In the genomic region with DNA sequence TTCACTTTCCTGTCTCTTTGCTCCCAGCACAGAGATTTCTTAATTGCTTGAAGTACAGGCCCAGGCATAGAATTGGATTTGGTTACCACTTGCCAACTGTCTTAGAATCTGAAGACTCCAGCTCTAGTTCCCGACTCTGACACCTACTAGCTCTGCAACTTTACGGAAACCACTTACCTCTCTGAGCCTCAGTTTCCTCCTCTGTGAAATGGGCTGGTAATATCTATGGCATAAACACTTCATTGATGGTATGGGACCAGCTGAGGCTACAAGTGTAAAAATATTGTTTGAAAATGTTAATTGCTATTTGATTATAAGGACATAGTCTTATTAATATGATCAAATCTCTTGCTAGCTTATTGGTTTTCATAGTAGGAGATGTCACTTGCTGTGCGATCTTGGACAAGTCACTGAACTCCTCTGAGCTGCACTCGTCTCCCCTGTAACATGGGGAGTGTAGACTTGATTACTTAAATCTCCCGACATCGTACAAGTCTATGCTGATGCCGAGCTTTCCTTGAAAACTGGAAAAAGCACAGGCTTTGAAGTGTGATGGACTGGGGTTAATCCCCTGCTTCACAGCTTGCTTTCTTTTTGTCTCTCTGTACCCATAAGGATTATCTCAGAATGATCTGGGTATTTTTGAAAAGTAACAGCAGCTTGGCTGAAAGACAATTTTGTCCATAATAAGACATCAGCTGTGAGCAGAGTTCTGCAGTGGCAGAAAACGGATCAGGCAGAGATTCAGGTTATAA, we compare ENCODE assay signal across 34 cellular contexts. TPM values are rescaled to one million over a fixed set of nuclear protein-coding genes. Genes with fewer than 3 reads are reported as not detected.
"Had no signal": no experiment of that assay in that cellular context is flagged by ENCODE, and none has a peak within 500 bp of the region (broad histone marks: within the 10 kb centered on the region; RNA-seq: fewer than 3 reads in every experiment).

No MANE protein-coding gene starts in this region.

- H3K9me3 Mint-ChIP-seq: activated T-cell treated with anti-CD3 and anti-CD28 coated beads, Interleukin-2, amount 50 U/mL, for 24 hours had no signal

- ATAC-seq: activated naive CD4-positive, alpha-beta T cell treated with anti-CD3 and anti-CD28 coated beads, Interleukin-2, amount 50 U/mL, for 72 hours; activated T-cell treated with anti-CD3 and anti-CD28 coated beads, Interleukin-2, amount 50 U/mL, for 72 hours; esophagus mucosa; foreskin keratinocyte; gastroesophageal sphincter; heart right ventricle; WTC11 had no signal

- H3K27me3 ChIP-seq: ascending aorta, breast epithelium, cardiac muscle cell, dorsolateral prefrontal cortex, foreskin keratinocyte, heart right ventricle had no signal

- H3K4me1 Mint-ChIP-seq: activated CD4-positive, alpha-beta memory T cell treated with anti-CD3 and anti-CD28 coated beads, Interleukin-2, amount 10 ng/mL, durations not matched to agents 7 days and 5 days; activated CD4-positive, alpha-beta T cell treated with anti-CD3 and anti-CD28 coated beads, Interleukin-2, amount 10 ng/mL, durations not matched to agents 7 days and 5 days; activated naive CD4-positive, alpha-beta T cell treated with anti-CD3 and anti-CD28 coated beads, Interleukin-2, amount 10 ng/mL, durations not matched to agents 7 days and 5 days; activated naive CD8-positive, alpha-beta T cell treated with anti-CD3 and anti-CD28 coated beads, Interleukin-2, amount 10 ng/mL, durations not matched to agents 7 days and 5 days; WTC11 had no signal

- H3K27ac Mint-ChIP-seq: activated CD4-positive, alpha-beta memory T cell treated with anti-CD3 and anti-CD28 coated beads, Interleukin-2, amount 10 ng/mL, durations not matched to agents 7 days and 5 days; activated CD4-positive, alpha-beta T cell treated with anti-CD3 and anti-CD28 coated beads, Interleukin-2, amount 10 ng/mL, durations not matched to agents 7 days and 5 days; activated naive CD4-positive, alpha-beta T cell treated with anti-CD3 and anti-CD28 coated beads, Interleukin-2, amount 10 ng/mL, durations not matched to agents 7 days and 5 days; activated naive CD4-positive, alpha-beta T cell treated with anti-CD3 and anti-CD28 coated beads, Interleukin-2, amount 50 U/mL, for 72 hours; activated naive CD8-positive, alpha-beta T cell treated with anti-CD3 and anti-CD28 coated beads, Interleukin-2, amount 10 ng/mL, durations not matched to agents 7 days and 5 days; activated T-cell treated with anti-CD3 and anti-CD28 coated beads, Interleukin-2, amount 50 U/mL, for 24 hours; activated T-cell treated with anti-CD3 and anti-CD28 coated beads, Interleukin-2, amount 50 U/mL, for 72 hours; dendritic cell treated with granulocyte-macrophage colony-stimulating factor and Interleukin-4, amounts not matched to agents 40 ng/mL and 50 ng/mL, for 4 days; endodermal cell; WTC11 had no signal

- H3K4me3 Mint-ChIP-seq: activated CD4-positive, alpha-beta memory T cell treated with anti-CD3 and anti-CD28 coated beads, Interleukin-2, amount 10 ng/mL, durations not matched to agents 7 days and 5 days; activated CD4-positive, alpha-beta T cell treated with anti-CD3 and anti-CD28 coated beads, Interleukin-2, amount 10 ng/mL, durations not matched to agents 7 days and 5 days; activated naive CD4-positive, alpha-beta T cell treated with anti-CD3 and anti-CD28 coated beads, Interleukin-2, amount 10 ng/mL, durations not matched to agents 7 days and 5 days; activated naive CD8-positive, alpha-beta T cell treated with anti-CD3 and anti-CD28 coated beads, Interleukin-2, amount 10 ng/mL, durations not matched to agents 7 days and 5 days; activated T-cell treated with anti-CD3 and anti-CD28 coated beads, Interleukin-2, amount 50 U/mL, for 24 hours; activated T-cell treated with anti-CD3 and anti-CD28 coated beads, Interleukin-2, amount 50 U/mL, for 72 hours; brain; dendritic cell treated with granulocyte-macrophage colony-stimulating factor and Interleukin-4, amounts not matched to agents 40 ng/mL and 50 ng/mL, for 4 days; endodermal cell; WTC11 had no signal

- H3K27ac ChIP-seq: ascending aorta, breast epithelium, cardiac muscle cell, coronary artery, dorsolateral prefrontal cortex, foreskin keratinocyte, gastroesophageal sphincter, heart right ventricle had no signal

- H3K36me3 ChIP-seq: ascending aorta, breast epithelium, cardiac muscle cell, gastroesophageal sphincter, heart right ventricle had no signal

- H3K4me1 ChIP-seq: ascending aorta, breast epithelium, foreskin keratinocyte, gastroesophageal sphincter, heart right ventricle had no signal

- H3K4me3 ChIP-seq: ascending aorta, breast epithelium, cardiac muscle cell, coronary artery, dorsolateral prefrontal cortex, gastroesophageal sphincter, heart right ventricle had no signal

- DNase-seq: activated CD4-positive, alpha-beta memory T cell treated with anti-CD3 and anti-CD28 coated beads, Interleukin-2, amount 10 ng/mL, durations not matched to agents 7 days and 5 days; activated CD4-positive, alpha-beta T cell treated with anti-CD3 and anti-CD28 coated beads for 1 hour; activated CD4-positive, alpha-beta T cell treated with anti-CD3 and anti-CD28 coated beads for 4 hours; activated CD4-positive, alpha-beta T cell treated with anti-CD3 and anti-CD28 coated beads, Interleukin-2, amount 10 ng/mL, durations not matched to agents 7 days and 5 days; activated CD4-positive, alpha-beta T cell treated with anti-CD3 and anti-CD28 coated beads, Interleukin-2, amount 50 U/mL, for 4 hours; activated CD8-positive, alpha-beta memory T cell treated with anti-CD3 and anti-CD28 coated beads, Interleukin-2, amount 50 U/mL, for 48 hours; activated gamma-delta T cell; activated naive CD4-positive, alpha-beta T cell; activated naive CD4-positive, alpha-beta T cell treated with anti-CD3 and anti-CD28 coated beads, Interleukin-2, amount 10 ng/mL, durations not matched to agents 7 days and 5 days; activated naive CD8-positive, alpha-beta T cell treated with anti-CD3 and anti-CD28 coated beads, Interleukin-2, amount 10 ng/mL, durations not matched to agents 7 days and 5 days; activated T-cell treated with anti-CD3 and anti-CD28 coated beads for 4 hours; activated T-cell treated with anti-CD3 and anti-CD28 coated beads, Interleukin-2, amount 50 U/mL, for 24 hours; activated T-cell treated with anti-CD3 and anti-CD28 coated beads, Interleukin-2, amount 50 U/mL, for 72 hours; central memory CD4-positive, alpha-beta T cell; cerebellar nuclear complex; dorsolateral prefrontal cortex; effector memory CD4-positive, alpha-beta T cell; endodermal cell; foreskin keratinocyte; heart right ventricle; T-helper 2 cell had no signal

- H3K36me3 Mint-ChIP-seq: activated naive CD4-positive, alpha-beta T cell treated with anti-CD3 and anti-CD28 coated beads, Interleukin-2, amount 10 ng/mL, durations not matched to agents 7 days and 5 days; activated naive CD8-positive, alpha-beta T cell treated with anti-CD3 and anti-CD28 coated beads, Interleukin-2, amount 10 ng/mL, durations not matched to agents 7 days and 5 days; brain had no signal

- H3K9me3 ChIP-seq: ascending aorta, breast epithelium, gastroesophageal sphincter had no signal

RNA-seq across cellular contexts. Expression of a gene that starts 50.8 kb away (rescaled TPM):
- total RNA-seq: activated CD4-positive, alpha-beta memory T cell treated with anti-CD3 and anti-CD28 coated beads, Interleukin-2, amount 10 ng/mL, durations not matched to agents 7 days and 5 days; activated CD4-positive, alpha-beta T cell treated with anti-CD3 and anti-CD28 coated beads, Interleukin-2, amount 10 ng/mL, durations not matched to agents 7 days and 5 days; activated naive CD4-positive, alpha-beta T cell treated with anti-CD3 and anti-CD28 coated beads, Interleukin-2, amount 50 U/mL, for 72 hours; activated naive CD8-positive, alpha-beta T cell treated with anti-CD3 and anti-CD28 coated beads, Interleukin-2, amount 10 ng/mL, durations not matched to agents 7 days and 5 days; activated T-cell treated with anti-CD3 and anti-CD28 coated beads, Interleukin-2, amount 50 U/mL, for 72 hours; ascending aorta; breast epithelium; dorsolateral prefrontal cortex; endodermal cell; epithelial cell of proximal tubule; esophagus mucosa; foreskin keratinocyte; glomerular endothelial cell; T-helper 1 cell treated with Interleukin-12 subunit alpha and Interleukin-12 subunit beta and Interleukin-4 antibody, amounts not matched to agents 30 ng/mL and 1 ng/mL, for 36 hours; WTC11 had no signal
- polyA plus RNA-seq: foreskin keratinocyte had no signal
